ENCODE assay signal across 8 cellular contexts in genomic region chr15:41116116-41116871, GRCh38. TPM values are rescaled to one million over a fixed set of nuclear protein-coding genes. Genes with fewer than 3 reads are reported as not detected.
DNase-seq lines count a peak whose midpoint lies in the region; ATAC-seq, FAIRE-seq and TF ChIP-seq lines count a peak whose summit lies in the region.

Gene INO80 (minus strand): TSS chr15:41116280. CDS start chr15:41096310, 19,970 bp downstream.

- peak within 1 kb of the TSS; percentile 94 for H3K4me2 ChIP-seq in smooth muscle cell

- H4K20me1 ChIP-seq in smooth muscle cell (ENCODE audit: low read depth) = peaks cover 15% of the 10 kb centered on the region

- ATAC-seq in GM18873 (IDR thresholded peaks at IDR 0.05; ENCODE audit: low FRiP score, unreplicated experiment) = peak; percentile 70
- ATAC-seq in HG03139 (IDR thresholded peaks at IDR 0.05; ENCODE audit: unreplicated experiment) = peak; percentile 73

- peak; percentile 93 for DNase-seq in NCI-H2227 treated with DMSO at 0.1 percent for 48 hours (lab: John Stamatoyannopoulos, UW)
- peak; percentile 94 for DNase-seq in bronchial epithelial cell (ENCODE audit: low read depth)
- DNase-seq in iPS-NIHi7 (ENCODE audit: extremely low spot score) = peak; percentile 94
- peak; percentile 96 for DNase-seq in smooth muscle cell (lab: John Stamatoyannopoulos, UW; ENCODE audit: unreplicated experiment)

- H3K27me3 ChIP-seq in ACC112 (ENCODE audit: insufficient read depth, low read length) (no peaks in the 10 kb centered on the region), bronchial epithelial cell (ENCODE audit: control insufficient read depth, insufficient read depth, low read length) (no peaks in the 10 kb centered on the region), smooth muscle cell (ENCODE audit: low read depth) (no peaks in the 10 kb centered on the region)

- no peak for TF ChIP-seq CTCF in WI38 (IDR thresholded peaks at IDR 0.05; ENCODE audit: low read depth, low read length)
- no peak for TF ChIP-seq CTCF in bronchial epithelial cell (IDR thresholded peaks at IDR 0.05; ENCODE audit: insufficient read depth, low read length, severe bottlenecking)
- TF ChIP-seq CTCF in smooth muscle cell (IDR thresholded peaks at IDR 0.05; ENCODE audit: borderline replicate concordance, insufficient read depth, poor library complexity, severe bottlenecking) = no peak

- H2AFZ ChIP-seq in ACC112 (ENCODE audit: low read length, unreplicated experiment) (peak within 1 kb of the TSS; percentile 71), smooth muscle cell (ENCODE audit: low read depth) (peak within 1 kb of the TSS; percentile 95)

- H3K9me3 ChIP-seq in smooth muscle cell (replicated peaks; ENCODE audit: low read depth) = no peaks in the 10 kb centered on the region

- no peaks in the 10 kb centered on the region for H3F3A ChIP-seq in smooth muscle cell (ENCODE audit: low read depth)

- H3K79me2 ChIP-seq in ACC112 (ENCODE audit: control insufficient read depth, insufficient read depth, low read length, unreplicated experiment) (peaks cover 51% of the 10 kb centered on the region), smooth muscle cell (ENCODE audit: low read depth) (peaks cover 46% of the 10 kb centered on the region)

- H3K4me3 ChIP-seq in ACC112 (ENCODE audit: low read depth, low read length) (peak within 1 kb of the TSS; percentile 86), WI38 (ENCODE audit: low read depth, low read length) (peak within 1 kb of the TSS; percentile 96), bronchial epithelial cell (ENCODE audit: low read depth, low read length) (peak within 1 kb of the TSS; percentile 97), smooth muscle cell (peak within 1 kb of the TSS; percentile 94)

- peak within 1 kb of the TSS; percentile 91 for H3K27ac ChIP-seq in ACC112 (ENCODE audit: low read depth, low read length)
- peak within 1 kb of the TSS; percentile 99 for H3K27ac ChIP-seq in smooth muscle cell (ENCODE audit: low read depth)

- under 1% methylated on average over 52 of the region's 61 CpGs for WGBS in smooth muscle cell (ENCODE audit: low lambda C conversion rate)

- peaks cover 7% of the 10 kb centered on the region for H3K4me1 ChIP-seq in ACC112 (ENCODE audit: control insufficient read depth, insufficient read depth, low read length, unreplicated experiment)
- peaks cover 7% of the 10 kb centered on the region for H3K4me1 ChIP-seq in smooth muscle cell (ENCODE audit: low read depth)

- H3K36me3 ChIP-seq in ACC112 (ENCODE audit: insufficient read depth, low read length) (no peaks in the 10 kb centered on the region), bronchial epithelial cell (ENCODE audit: control insufficient read depth, insufficient read depth, low read length) (no peaks in the 10 kb centered on the region), smooth muscle cell (ENCODE audit: low read depth) (no peaks in the 10 kb centered on the region)

- H3K9ac ChIP-seq in smooth muscle cell (ENCODE audit: low read depth) = peak within 1 kb of the TSS; percentile 100

- no peak for FAIRE-seq in bronchial epithelial cell (lab: Jason Lieb, UNC)

RNA-seq across cellular contexts. Expression of gene INO80, which starts in this region (rescaled TPM):
- total RNA-seq in bronchial epithelial cell (18.1 and 23.7 TPM in 2 replicates), smooth muscle cell (8.3 and 21.7 TPM in 2 replicates)
- polyA plus RNA-seq in smooth muscle cell = 3.1 and 4.4 TPM in 2 replicates

Comparison
In these comparisons a context has a peak if more than half of its experiments do, and no peak if none do; other contexts are left out.
1. Peak in every context shown above with its lines: DNase-seq, ATAC-seq, H3K4me3 ChIP-seq and H3K27ac ChIP-seq.